ENCODE assay signal across 1 cellular context in genomic region chr3:147940400-147940799, GRCh38.
TF ChIP-seq lines count a peak whose summit lies in the region.

No MANE protein-coding gene starts in this region.

TF ChIP-seq in HepG2, 621 proteins besides CTCF, POLR2A, EP300 and RAD21 (continued from another document):
- TF ChIP-seq AKNA (CRISPR knock-in tag; IDR thresholded peaks at IDR 0.05; ENCODE audit: borderline replicate concordance) (no peak), ZNF451 (CRISPR knock-in tag; IDR thresholded peaks at IDR 0.05) (no peak), GRHL1 (CRISPR knock-in tag; conservative IDR thresholded peaks at IDR 0.05) (no peak), SKI (IDR thresholded peaks at IDR 0.05; ENCODE audit: partially characterized antibody) (no peak)
